7 cellular contexts compared by ENCODE assay signal in the genomic region with DNA sequence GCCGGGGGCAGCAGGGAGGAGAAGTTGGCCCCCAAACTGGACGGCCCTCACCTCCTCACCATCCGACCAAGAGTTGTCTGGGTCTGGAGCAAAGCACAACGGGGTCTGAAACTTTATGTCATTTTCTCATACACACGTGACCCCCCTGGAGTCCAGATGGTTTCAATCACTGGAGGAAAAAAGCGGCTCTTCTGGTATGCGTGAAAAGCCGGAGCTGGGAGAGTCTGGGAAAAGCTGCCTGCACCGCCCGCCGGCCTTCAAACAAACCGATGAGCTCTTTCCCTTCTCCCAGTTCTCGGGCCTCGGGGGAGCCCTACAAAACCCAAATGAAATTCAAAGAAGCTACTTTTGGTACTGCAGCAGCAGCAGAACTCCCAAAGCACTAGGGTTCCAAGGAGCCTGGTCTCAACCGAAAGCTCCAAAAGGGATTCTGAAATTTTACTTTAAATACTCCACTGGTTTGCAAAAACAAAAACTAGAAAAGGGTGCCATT. TPM values are rescaled to one million over a fixed set of nuclear protein-coding genes. Genes with fewer than 3 reads are reported as not detected.
DNase-seq lines count a peak whose midpoint lies in the region; ATAC-seq lines count a peak whose summit lies in the region.

No MANE protein-coding gene starts in this region.

- no peak for ATAC-seq in HG02852 (IDR thresholded peaks at IDR 0.05; ENCODE audit: unreplicated experiment)

- DNase-seq in GM04503 (ENCODE audit: low read depth): peak; percentile 81
- DNase-seq in NCI-H2029 treated with DMSO at 0.1 percent for 48 hours (lab: John Stamatoyannopoulos, UW): peak; percentile 32
- peak; percentile 91 for DNase-seq in astrocyte of the hippocampus (ENCODE audit: low read depth, low spot score)
- peak in 37 of 51 donors; percentile 9 to 53 (median 27) for DNase-seq in hypothalamus (lab: John Stamatoyannopoulos, UW)
- peak; percentile 58 for DNase-seq in renal cortical epithelial cell (ENCODE audit: low read depth)
- DNase-seq in effector CD4-positive, alpha-beta T cell: no peak

RNA-seq across cellular contexts. Expression of gene AKIP1, which starts 39.7 kb away (rescaled TPM):
- 40.7 and 56.3 TPM in 2 replicates for total RNA-seq in renal cortical epithelial cell
